ENCODE assay signal across 9 cellular contexts in genomic region chr13:26011996-26012688, GRCh38. TPM values are rescaled to one million over a fixed set of nuclear protein-coding genes. Genes with fewer than 3 reads are reported as not detected.
DNase-seq lines count a peak whose midpoint lies in the region; TF ChIP-seq lines count a peak whose summit lies in the region.
"Had no signal": no experiment of that assay in that cellular context is flagged by ENCODE, and none has a peak within 500 bp of the region (broad histone marks: within the 10 kb centered on the region; RNA-seq: fewer than 3 reads in every experiment).

No MANE protein-coding gene starts in this region.

- no peaks in the 10 kb centered on the region for H4K20me1 ChIP-seq in osteoblast (ENCODE audit: insufficient read depth, low read length)

- H3K9me3 ChIP-seq in iPS-15b (ENCODE audit: control insufficient read depth, insufficient read depth, low read length) (no peaks in the 10 kb centered on the region), osteoblast (ENCODE audit: low read depth, low read length) (no peaks in the 10 kb centered on the region)

- H3K36me3 ChIP-seq in H7 (replicated peaks; ENCODE audit: control insufficient read depth, insufficient read depth, low read length) (no peaks in the 10 kb centered on the region; the same call in 1 of the 2 replicates), iPS-15b (ENCODE audit: control insufficient read depth, insufficient read depth, low read length) (no peaks in the 10 kb centered on the region), osteoblast (ENCODE audit: insufficient read depth, low read length) (no peaks in the 10 kb centered on the region)

- H3K27me3 ChIP-seq in H7 (ENCODE audit: control insufficient read depth, insufficient read depth, low read length) (no peaks in the 10 kb centered on the region), iPS-15b (ENCODE audit: control insufficient read depth, insufficient read depth, low read length) (peaks cover 9% of the 10 kb centered on the region), osteoblast (ENCODE audit: insufficient read depth, low read length) (no peaks in the 10 kb centered on the region)

- no peak overlapping the region for H3K9ac ChIP-seq in iPS-15b (ENCODE audit: low read depth, low read length)

- no peaks in the 10 kb centered on the region for H3K79me2 ChIP-seq in osteoblast (ENCODE audit: insufficient read depth, low read length)

- peaks cover 5% of the 10 kb centered on the region for H3K4me1 ChIP-seq in iPS-15b (ENCODE audit: control insufficient read depth, insufficient read depth, low read length)
- H3K4me1 ChIP-seq in osteoblast (ENCODE audit: insufficient read depth, low read length): no peaks in the 10 kb centered on the region

- H2AFZ ChIP-seq in osteoblast (ENCODE audit: low read length): no peak overlapping the region

- DNase-seq in H7 (peak; percentile 52), activated T-helper 1 cell treated with Interleukin-2 at 50 U/mL for 16 hours (ENCODE audit: low read depth) (peak; percentile 43), NCI-H524 treated with DMSO at 0.1 percent for 48 hours (lab: John Stamatoyannopoulos, UW) (no peak), osteoblast (ENCODE audit: insufficient read length, low spot score, missing footprints) (no peak), GM20000 (ENCODE audit: low spot score) (no peak), AML-193 (lab: John Stamatoyannopoulos, UW) (no peak)
- peak; percentile 23 for DNase-seq in stimulated activated CD8-positive, alpha-beta memory T cell treated with anti-CD3 and anti-CD28 coated beads, Interleukin-12 subunit alpha, Interleukin-12 subunit beta, amount 100 ng/mL, for 1 hour (ENCODE audit: low read depth)
- DNase-seq: NCI-H1417 treated with DMSO at 0.1 percent for 48 hours had no signal

- H3K4me3 ChIP-seq in H7 (ENCODE audit: insufficient read depth, low read depth, low read length) (peak overlapping the region; percentile 21; the same call in 1 of the 2 replicates), iPS-15b (ENCODE audit: low read depth, low read length) (peak overlapping the region; percentile 52), osteoblast (ENCODE audit: insufficient read depth, low read length) (no peak overlapping the region)

- TF ChIP-seq CTCF in osteoblast (IDR thresholded peaks at IDR 0.05; ENCODE audit: extremely low read depth, low read depth, low read length): no peak
- no peak for TF ChIP-seq CTCF in GM20000 (IDR thresholded peaks at IDR 0.05; ENCODE audit: extremely low read depth, missing control alignments)

- no peak overlapping the region for H3K4me2 ChIP-seq in osteoblast (ENCODE audit: insufficient read depth, low read length)

- no peak overlapping the region for H3K27ac ChIP-seq in osteoblast (ENCODE audit: low read depth, low read length)

RNA-seq across cellular contexts. Expression of gene SHISA2, which starts 39.7 kb away (rescaled TPM):
- 33.7 and 59.8 TPM in 2 replicates for total RNA-seq in H7 (2014; rRNA removed; shearing (Covaris generic))
- 2.7 and 4.3 TPM in 2 replicates for total RNA-seq in osteoblast

Comparison
In these comparisons a context has a peak if more than half of its experiments do, and no peak if none do; other contexts are left out.
1. DNase-seq: peak in H7 (single experiment), activated T-helper 1 cell treated with Interleukin-2 at 50 U/mL for 16 hours (single experiment) and stimulated activated CD8-positive, alpha-beta memory T cell treated with anti-CD3 and anti-CD28 coated beads, Interleukin-12 subunit alpha, Interleukin-12 subunit beta, amount 100 ng/mL, for 1 hour (single experiment); none in NCI-H524 treated with DMSO at 0.1 percent for 48 hours (single experiment), osteoblast (single experiment), GM20000 (single experiment) and AML-193 (0 of 2).